Comparison of ENCODE assay signal across 17 cellular contexts in genomic region chr2:179613299-179613651, GRCh38.
A peak's percentile ranks its signal among the peaks of the same experiment; 100 is the strongest.
DNase-seq lines count a peak whose midpoint lies in the region; ATAC-seq, FAIRE-seq and TF ChIP-seq lines count a peak whose summit lies in the region.
"Had no signal": no experiment of that assay in that cellular context is flagged by ENCODE, and none has a peak within 500 bp of the region (broad histone marks: within the 10 kb centered on the region; RNA-seq: fewer than 3 reads in every experiment).

No MANE protein-coding gene starts in this region.

- no peaks in the 10 kb centered on the region for H3K27me3 ChIP-seq in GM23248 (replicated peaks; ENCODE audit: insufficient read depth)
- H3K27me3 ChIP-seq in astrocyte (ENCODE audit: insufficient read depth, low read length) = no peaks in the 10 kb centered on the region
- H3K27me3 ChIP-seq in keratinocyte (ENCODE audit: control insufficient read depth, extremely low read depth, insufficient read depth, low read length) = no peaks in the 10 kb centered on the region
- no peaks in the 10 kb centered on the region for H3K27me3 ChIP-seq in smooth muscle cell (ENCODE audit: low read depth)
- H3K27me3 ChIP-seq: BLaER1 treated with 17β-estradiol and CSF1 and Interleukin-3, amounts not matched to agents 10 nM and 100 nM had no signal

- no peaks in the 10 kb centered on the region for H3K36me3 ChIP-seq in GM23248 (ENCODE audit: low read depth)
- no peaks in the 10 kb centered on the region for H3K36me3 ChIP-seq in astrocyte (ENCODE audit: insufficient read depth, low read length)
- no peaks in the 10 kb centered on the region for H3K36me3 ChIP-seq in keratinocyte (ENCODE audit: control insufficient read depth in 2 of 2, extremely low read depth in 1 of 2, insufficient read depth in 2 of 2, low read length in 2 of 2)
- H3K36me3 ChIP-seq in smooth muscle cell (ENCODE audit: low read depth) = no peaks in the 10 kb centered on the region
- H3K36me3 ChIP-seq: BLaER1 treated with 17β-estradiol and CSF1 and Interleukin-3, amounts not matched to agents 10 nM and 100 nM; HAP-1 had no signal

- peak overlapping the region; percentile 41 for H3K4me2 ChIP-seq in GM23248 (ENCODE audit: unreplicated experiment)
- H3K4me2 ChIP-seq in astrocyte (ENCODE audit: low read length) = no peak overlapping the region
- H3K4me2 ChIP-seq in keratinocyte (ENCODE audit: control insufficient read depth, extremely low read depth, insufficient read depth, low read depth, low read length) = peak overlapping the region; percentile 92
- peak overlapping the region; percentile 60 for H3K4me2 ChIP-seq in smooth muscle cell
- H3K4me2 ChIP-seq: BLaER1 treated with 17β-estradiol and CSF1 and Interleukin-3, amounts not matched to agents 10 nM and 100 nM had no signal

- H4K20me1 ChIP-seq in GM23248 (ENCODE audit: insufficient read depth) (no peaks in the 10 kb centered on the region), astrocyte (ENCODE audit: insufficient read depth, low read length) (no peaks in the 10 kb centered on the region), keratinocyte (ENCODE audit: control insufficient read depth, extremely low read depth, insufficient read depth, low read length) (no peaks in the 10 kb centered on the region), smooth muscle cell (ENCODE audit: low read depth) (no peaks in the 10 kb centered on the region)
- H4K20me1 ChIP-seq: BLaER1 treated with 17β-estradiol and CSF1 and Interleukin-3, amounts not matched to agents 10 nM and 100 nM had no signal

- no peak overlapping the region for H3K4me3 ChIP-seq in GM23248
- H3K4me3 ChIP-seq in astrocyte (ENCODE audit: insufficient read depth, low read depth, low read length) = no peak overlapping the region
- peak overlapping the region in 2 of 3 experiments; percentile 37 to 48 for H3K4me3 ChIP-seq in keratinocyte (ENCODE audit: control insufficient read depth in 2 of 3, extremely low read depth in 1 of 3, insufficient read depth in 2 of 3, low read depth in 1 of 3, low read length in 3 of 3)
- no peak overlapping the region for H3K4me3 ChIP-seq in smooth muscle cell
- H3K4me3 ChIP-seq: BLaER1 treated with 17β-estradiol and CSF1 and Interleukin-3, amounts not matched to agents 10 nM and 100 nM; HAP-1; K562 had no signal

- no peaks in the 10 kb centered on the region for H3K9me1 ChIP-seq in keratinocyte (ENCODE audit: control insufficient read depth, extremely low read depth, insufficient read depth, low read length)

- FAIRE-seq in astrocyte (lab: Jason Lieb, UNC) (no peak), keratinocyte (lab: Jason Lieb, UNC) (no peak)
- FAIRE-seq: G401.6, GM12891, K562 had no signal

- H3K36me3 Mint-ChIP-seq in astrocyte (ENCODE audit: low read depth, unreplicated experiment) = no peaks in the 10 kb centered on the region
- H3K36me3 Mint-ChIP-seq in activated CD4-positive, alpha-beta memory T cell treated with anti-CD3 and anti-CD28 coated beads, Interleukin-2, amount 10 ng/mL, durations not matched to agents 7 days and 5 days (ENCODE audit: low read depth) = no peaks in the 10 kb centered on the region
- H3K36me3 Mint-ChIP-seq: CD4-positive, CD25-positive, alpha-beta regulatory T cell had no signal

- no peak for ATAC-seq in HG03460 (IDR thresholded peaks at IDR 0.05; ENCODE audit: unreplicated experiment)
- ATAC-seq: K562 had no signal

- H3K4me1 ChIP-seq in GM23248 (ENCODE audit: insufficient read depth) = peaks cover 35% of the 10 kb centered on the region
- H3K4me1 ChIP-seq in astrocyte (ENCODE audit: insufficient read depth, low read length) = peaks cover 3% of the 10 kb centered on the region
- peaks cover 22% of the 10 kb centered on the region for H3K4me1 ChIP-seq in keratinocyte (ENCODE audit: control insufficient read depth, extremely low read depth, insufficient read depth, low read length)
- H3K4me1 ChIP-seq in smooth muscle cell (ENCODE audit: low read depth) = peaks cover 11% of the 10 kb centered on the region
- H3K4me1 ChIP-seq: BLaER1 treated with 17β-estradiol and CSF1 and Interleukin-3, amounts not matched to agents 10 nM and 100 nM had no signal

- no peaks in the 10 kb centered on the region for H3K79me2 ChIP-seq in GM23248 (ENCODE audit: insufficient read depth)
- no peaks in the 10 kb centered on the region for H3K79me2 ChIP-seq in astrocyte (ENCODE audit: insufficient read depth, low read length)
- H3K79me2 ChIP-seq in keratinocyte (ENCODE audit: control insufficient read depth, insufficient read depth, low read length) = no peaks in the 10 kb centered on the region
- H3K79me2 ChIP-seq in smooth muscle cell (ENCODE audit: low read depth) = no peaks in the 10 kb centered on the region

- peaks cover 29% of the 10 kb centered on the region; the same call in 1 of the 2 replicates for H3F3A ChIP-seq in GM23248 (ENCODE audit: insufficient read depth)
- H3F3A ChIP-seq in smooth muscle cell (ENCODE audit: low read depth) = peaks cover 23% of the 10 kb centered on the region

- dilution Hi-C loops in keratinocyte (cut with MboI; ENCODE audit: extremely low pct_ligation_motif_present, low sequenced_read_pairs) = no loop called here

- H3K27ac Mint-ChIP-seq in astrocyte (ENCODE audit: unreplicated experiment) = no peak overlapping the region
- no peak overlapping the region for H3K27ac Mint-ChIP-seq in activated CD4-positive, alpha-beta memory T cell treated with anti-CD3 and anti-CD28 coated beads, Interleukin-2, amount 10 ng/mL, durations not matched to agents 7 days and 5 days
- H3K27ac Mint-ChIP-seq: B cell; CD4-positive, CD25-positive, alpha-beta regulatory T cell; CD8-positive, alpha-beta memory T cell had no signal

- CTCF ChIA-PET in activated CD4-positive, alpha-beta memory T cell treated with anti-CD3 and anti-CD28 coated beads, Interleukin-2, amount 10 ng/mL, durations not matched to agents 7 days and 5 days (lab: Charles Lee) = no interaction called here

- TF ChIP-seq CTCF in astrocyte (IDR thresholded peaks at IDR 0.05; ENCODE audit: insufficient read depth, low read depth, low read length) (no peak), keratinocyte (optimal IDR thresholded peaks at IDR 0.05 in 1 of 3, IDR thresholded peaks at IDR 0.05 in 1 of 3, conservative IDR thresholded peaks at IDR 0.05 in 1 of 3; ENCODE audit: extremely low read depth in 1 of 3, insufficient read depth in 2 of 3, low read length in 3 of 3) (no peak), smooth muscle cell (IDR thresholded peaks at IDR 0.05; ENCODE audit: borderline replicate concordance, insufficient read depth, poor library complexity, severe bottlenecking) (no peak)

- no peaks in the 10 kb centered on the region for H3K27me3 Mint-ChIP-seq in astrocyte (ENCODE audit: low read depth, unreplicated experiment)
- H3K27me3 Mint-ChIP-seq in activated CD4-positive, alpha-beta memory T cell treated with anti-CD3 and anti-CD28 coated beads, Interleukin-2, amount 10 ng/mL, durations not matched to agents 7 days and 5 days = no peaks in the 10 kb centered on the region
- H3K27me3 Mint-ChIP-seq: CD8-positive, alpha-beta memory T cell had no signal

- H3K9me3 ChIP-seq in GM23248 (ENCODE audit: low read depth) (no peaks in the 10 kb centered on the region), astrocyte (ENCODE audit: insufficient read depth, low read depth, low read length) (no peaks in the 10 kb centered on the region), keratinocyte (ENCODE audit: control insufficient read depth, low read depth, low read length) (no peaks in the 10 kb centered on the region), smooth muscle cell (replicated peaks; ENCODE audit: low read depth) (no peaks in the 10 kb centered on the region)
- H3K9me3 ChIP-seq: BLaER1 treated with 17β-estradiol and CSF1 and Interleukin-3, amounts not matched to agents 10 nM and 100 nM; HAP-1 had no signal

- H3K9me2 ChIP-seq in GM23248 (ENCODE audit: insufficient read depth) = 0 out of 2 replicates have a peak, but pooled peaks cover 8% of the 10 kb centered on the region

- in situ Hi-C loops in GM23248 (cut with MboI) = no loop called here

- 39 to 59% methylated on average over 2 of the region's 2 CpGs for WGBS in GM23248 (ENCODE audit: low coverage in 1 of 2, low lambda C conversion rate in 2 of 2, missing lambda C conversion rate in 2 of 2), 2 experiments
- WGBS in smooth muscle cell (ENCODE audit: low lambda C conversion rate) = 86% methylated on average over 2 of the region's 2 CpGs

- no peaks in the 10 kb centered on the region for H3K9me3 Mint-ChIP-seq in astrocyte (ENCODE audit: unreplicated experiment)
- H3K9me3 Mint-ChIP-seq in activated CD4-positive, alpha-beta memory T cell treated with anti-CD3 and anti-CD28 coated beads, Interleukin-2, amount 10 ng/mL, durations not matched to agents 7 days and 5 days = no peaks in the 10 kb centered on the region

- H3K4me1 Mint-ChIP-seq in astrocyte (ENCODE audit: low read depth, unreplicated experiment) = peaks cover 32% of the 10 kb centered on the region
- H3K4me1 Mint-ChIP-seq in activated CD4-positive, alpha-beta memory T cell treated with anti-CD3 and anti-CD28 coated beads, Interleukin-2, amount 10 ng/mL, durations not matched to agents 7 days and 5 days = no peaks in the 10 kb centered on the region
- H3K4me1 Mint-ChIP-seq: B cell; CD4-positive, CD25-positive, alpha-beta regulatory T cell; CD8-positive, alpha-beta memory T cell had no signal

- POLR2A ChIA-PET in activated CD4-positive, alpha-beta memory T cell treated with anti-CD3 and anti-CD28 coated beads, Interleukin-2, amount 10 ng/mL, durations not matched to agents 7 days and 5 days (lab: Charles Lee) = no interaction called here

- H3K27ac ChIP-seq in GM23248 (peak overlapping the region; percentile 5; the same call in 1 of the 2 replicates), astrocyte (ENCODE audit: low read depth, low read length) (peak overlapping the region; percentile 0), keratinocyte (ENCODE audit: control insufficient read depth, insufficient read depth, low read length) (peak overlapping the region; percentile 32), smooth muscle cell (ENCODE audit: low read depth) (peak overlapping the region; percentile 83)
- H3K27ac ChIP-seq: BLaER1 treated with 17β-estradiol and CSF1 and Interleukin-3, amounts not matched to agents 10 nM and 100 nM; HL-60 had no signal

- H3K9ac ChIP-seq in GM23248 = no peak overlapping the region
- H3K9ac ChIP-seq in astrocyte (ENCODE audit: low read length) = no peak overlapping the region
- H3K9ac ChIP-seq in keratinocyte (ENCODE audit: control insufficient read depth, extremely low read depth, insufficient read depth, low read length) = no peak overlapping the region
- no peak overlapping the region for H3K9ac ChIP-seq in smooth muscle cell (ENCODE audit: low read depth)
- H3K9ac ChIP-seq: BLaER1 treated with 17β-estradiol and CSF1 and Interleukin-3, amounts not matched to agents 10 nM and 100 nM had no signal

- no peak overlapping the region for H3K4me3 Mint-ChIP-seq in astrocyte (ENCODE audit: unreplicated experiment)
- H3K4me3 Mint-ChIP-seq in activated CD4-positive, alpha-beta memory T cell treated with anti-CD3 and anti-CD28 coated beads, Interleukin-2, amount 10 ng/mL, durations not matched to agents 7 days and 5 days = no peak overlapping the region
- H3K4me3 Mint-ChIP-seq: B cell; CD4-positive, CD25-positive, alpha-beta regulatory T cell; CD8-positive, alpha-beta memory T cell had no signal

- peak; percentile 1 for DNase-seq in GM23248
- no peak for DNase-seq in astrocyte (ENCODE audit: low read depth)
- DNase-seq in keratinocyte (ENCODE audit: low read depth, low spot score) = peak; percentile 49
- no peak for DNase-seq in smooth muscle cell (lab: John Stamatoyannopoulos, UW; ENCODE audit: unreplicated experiment)
- DNase-seq in NCI-H1105 (lab: John Stamatoyannopoulos, UW) = no peak
- no peak for DNase-seq in activated CD4-positive, alpha-beta memory T cell treated with anti-CD3 and anti-CD28 coated beads, Interleukin-2, amount 10 ng/mL, durations not matched to agents 7 days and 5 days
- DNase-seq: CD4-positive, CD25-positive, alpha-beta regulatory T cell; CD8-positive, alpha-beta memory T cell; DMS 273 treated with DMSO at 0.1 percent for 48 hours had no signal

- H2AFZ ChIP-seq in GM23248 (no peak overlapping the region), astrocyte (ENCODE audit: low read depth, low read length) (no peak overlapping the region), keratinocyte (ENCODE audit: control insufficient read depth, low read length) (no peak overlapping the region), smooth muscle cell (ENCODE audit: low read depth) (no peak overlapping the region)

Comparison
In these comparisons a context has a peak if more than half of its experiments do, and no peak if none do; other contexts are left out.
1. DNase-seq: peak in GM23248 (single experiment) and keratinocyte (single experiment); none in astrocyte (single experiment), smooth muscle cell (single experiment), NCI-H1105 (single experiment) and activated CD4-positive, alpha-beta memory T cell treated with anti-CD3 and anti-CD28 coated beads, Interleukin-2, amount 10 ng/mL, durations not matched to agents 7 days and 5 days (single experiment).
2. H3K27ac ChIP-seq: peak in every context shown above with its lines; median percentile 83 in smooth muscle cell; 32 in keratinocyte; 5 in GM23248; 0 in astrocyte.
3. H3K4me3 ChIP-seq: peak in keratinocyte (2 of 3); none in GM23248 (single experiment), astrocyte (single experiment) and smooth muscle cell (single experiment).